ENCODE assay signal across 18 cellular contexts in genomic region chr15:87570186-87570585, GRCh38.
A peak's percentile ranks its signal among the peaks of the same experiment; 100 is the strongest.
DNase-seq lines count a peak whose midpoint lies in the region; ATAC-seq and TF ChIP-seq lines count a peak whose summit lies in the region.
"Had no signal": no experiment of that assay in that cellular context is flagged by ENCODE, and none has a peak within 500 bp of the region (broad histone marks: within the 10 kb centered on the region; RNA-seq: fewer than 3 reads in every experiment).

No MANE protein-coding gene starts in this region.

- H3K9me3 ChIP-seq in CD4-positive, alpha-beta T cell (ENCODE audit: control insufficient read depth, low read length) = no peaks in the 10 kb centered on the region
- H3K9me3 ChIP-seq in left lung = no peaks in the 10 kb centered on the region
- H3K9me3 ChIP-seq in spleen = no peaks in the 10 kb centered on the region
- H3K9me3 ChIP-seq: breast epithelium had no signal

- H3K27me3 Mint-ChIP-seq in CD4-positive, alpha-beta T cell = no peaks in the 10 kb centered on the region

- DNase-seq in CD4-positive, alpha-beta T cell = no peak
- DNase-seq in EL = peak; percentile 14
- DNase-seq in astrocyte of the hippocampus (ENCODE audit: low read depth, low spot score) = peak; percentile 22
- no peak for DNase-seq in left lung
- no peak for DNase-seq in stimulated activated effector memory CD8-positive, alpha-beta T cell treated with anti-CD3 and anti-CD28 coated beads, Interleukin-12 subunit alpha, Interleukin-12 subunit beta, amount 100 ng/mL, for 72 hours (ENCODE audit: low spot score in 2 of 2)
- no peak for DNase-seq in spleen
- DNase-seq: activated gamma-delta T cell; effector CD4-positive, alpha-beta T cell; foreskin melanocyte; GF-D8; midbrain; NCI-H1105; NCI-H2171; stimulated activated CD4-positive, alpha-beta T cell treated with anti-CD3 and anti-CD28 coated beads, Interleukin-12 subunit alpha, Interleukin-12 subunit beta, amount 100 ng/mL, for 4 hours had no signal

- TF ChIP-seq CTCF in CD4-positive, alpha-beta T cell (IDR thresholded peaks at IDR 0.05) = no peak
- TF ChIP-seq CTCF in left lung (IDR thresholded peaks at IDR 0.05) (no peak), spleen (IDR thresholded peaks at IDR 0.05 in 8 of 11, conservative IDR thresholded peaks at IDR 0.05 in 3 of 11) (no peak)

- POLR2A ChIA-PET in CD4-positive, alpha-beta T cell (lab: Charles Lee) = no interaction called here

- H3K27ac ChIP-seq in CD4-positive, alpha-beta T cell (ENCODE audit: low read depth, low read length) = no peak overlapping the region
- H3K27ac ChIP-seq in left lung (no peak overlapping the region), spleen (no peak overlapping the region)
- H3K27ac ChIP-seq: breast epithelium, parathyroid adenoma had no signal

- no peaks in the 10 kb centered on the region for H3K9me3 Mint-ChIP-seq in CD4-positive, alpha-beta T cell
- H3K9me3 Mint-ChIP-seq in stimulated activated effector memory CD8-positive, alpha-beta T cell treated with anti-CD3 and anti-CD28 coated beads, Interleukin-12 subunit alpha, Interleukin-12 subunit beta, amount 100 ng/mL, for 72 hours = no peaks in the 10 kb centered on the region

- 5 to 35% (median 10%) methylated on average over 2 of the region's 2 CpGs for WGBS in spleen, 5 donors

- H3K27ac Mint-ChIP-seq in CD4-positive, alpha-beta T cell = no peak overlapping the region
- no peak overlapping the region for H3K27ac Mint-ChIP-seq in stimulated activated effector memory CD8-positive, alpha-beta T cell treated with anti-CD3 and anti-CD28 coated beads, Interleukin-12 subunit alpha, Interleukin-12 subunit beta, amount 100 ng/mL, for 72 hours

- TF ChIP-seq POLR2A in spleen (IDR thresholded peaks at IDR 0.05) = no peak

- H3K4me3 ChIP-seq in left lung (no peak overlapping the region), spleen (peak overlapping the region in 3 of 8 donors; percentile 7 to 28 (median 8))
- H3K4me3 ChIP-seq: breast epithelium had no signal

- H3K36me3 ChIP-seq in left lung (no peaks in the 10 kb centered on the region), spleen (no peaks in the 10 kb centered on the region)
- H3K36me3 ChIP-seq: breast epithelium had no signal

- H3K27me3 ChIP-seq in CD4-positive, alpha-beta T cell (ENCODE audit: control insufficient read depth, insufficient read depth, low read length) = no peaks in the 10 kb centered on the region
- H3K27me3 ChIP-seq in left lung (no peaks in the 10 kb centered on the region), spleen (replicated peaks in 1 of 7) (no peaks in the 10 kb centered on the region)
- H3K27me3 ChIP-seq: breast epithelium had no signal

- H3K36me3 Mint-ChIP-seq in CD4-positive, alpha-beta T cell (ENCODE audit: low read depth) = no peaks in the 10 kb centered on the region
- no peaks in the 10 kb centered on the region for H3K36me3 Mint-ChIP-seq in stimulated activated effector memory CD8-positive, alpha-beta T cell treated with anti-CD3 and anti-CD28 coated beads, Interleukin-12 subunit alpha, Interleukin-12 subunit beta, amount 100 ng/mL, for 72 hours

- intact Hi-C loops in CD4-positive, alpha-beta T cell (cut with DNase I, micrococcal nuclease) = no loop called here
- intact Hi-C loops in left lung (cut with DNase I) = no loop called here
- intact Hi-C loops in spleen (cut with DNase I; ENCODE audit: low total_unique reads) = no loop called here

- H3K4me1 Mint-ChIP-seq in CD4-positive, alpha-beta T cell (ENCODE audit: low read depth) = peaks cover 15% of the 10 kb centered on the region
- peaks cover 10% of the 10 kb centered on the region for H3K4me1 Mint-ChIP-seq in stimulated activated effector memory CD8-positive, alpha-beta T cell treated with anti-CD3 and anti-CD28 coated beads, Interleukin-12 subunit alpha, Interleukin-12 subunit beta, amount 100 ng/mL, for 72 hours

- CTCF ChIA-PET in CD4-positive, alpha-beta T cell (lab: Charles Lee) = no interaction called here

- peak overlapping the region; percentile 71 for H3K4me3 Mint-ChIP-seq in CD4-positive, alpha-beta T cell
- no peak overlapping the region for H3K4me3 Mint-ChIP-seq in stimulated activated effector memory CD8-positive, alpha-beta T cell treated with anti-CD3 and anti-CD28 coated beads, Interleukin-12 subunit alpha, Interleukin-12 subunit beta, amount 100 ng/mL, for 72 hours

- H3K4me1 ChIP-seq in left lung = no peaks in the 10 kb centered on the region
- H3K4me1 ChIP-seq in spleen = peaks cover 0 to 2% (median 0%) of the 10 kb centered on the region in 6 donors
- H3K4me1 ChIP-seq: breast epithelium, parathyroid adenoma had no signal

- no peak for ATAC-seq in CD4-positive, alpha-beta T cell (ENCODE audit: poor library complexity)
- ATAC-seq in left lung (peak; percentile 58), HG03045 (IDR thresholded peaks at IDR 0.05; ENCODE audit: unreplicated experiment) (no peak)
- no peak for ATAC-seq in stimulated activated effector memory CD8-positive, alpha-beta T cell treated with anti-CD3 and anti-CD28 coated beads, Interleukin-12 subunit alpha, Interleukin-12 subunit beta, amount 100 ng/mL, for 72 hours
- ATAC-seq: SK-N-SH treated with all-trans-retinoic acid at 6 μM for 48 hours had no signal

Comparison
In these comparisons a context has a peak if more than half of its experiments do, and no peak if none do; other contexts are left out.
1. DNase-seq: peak in EL (single experiment) and astrocyte of the hippocampus (single experiment); none in CD4-positive, alpha-beta T cell (0 of 10), left lung (0 of 2), stimulated activated effector memory CD8-positive, alpha-beta T cell treated with anti-CD3 and anti-CD28 coated beads, Interleukin-12 subunit alpha, Interleukin-12 subunit beta, amount 100 ng/mL, for 72 hours (0 of 2) and spleen (single experiment).